In the genomic region with DNA sequence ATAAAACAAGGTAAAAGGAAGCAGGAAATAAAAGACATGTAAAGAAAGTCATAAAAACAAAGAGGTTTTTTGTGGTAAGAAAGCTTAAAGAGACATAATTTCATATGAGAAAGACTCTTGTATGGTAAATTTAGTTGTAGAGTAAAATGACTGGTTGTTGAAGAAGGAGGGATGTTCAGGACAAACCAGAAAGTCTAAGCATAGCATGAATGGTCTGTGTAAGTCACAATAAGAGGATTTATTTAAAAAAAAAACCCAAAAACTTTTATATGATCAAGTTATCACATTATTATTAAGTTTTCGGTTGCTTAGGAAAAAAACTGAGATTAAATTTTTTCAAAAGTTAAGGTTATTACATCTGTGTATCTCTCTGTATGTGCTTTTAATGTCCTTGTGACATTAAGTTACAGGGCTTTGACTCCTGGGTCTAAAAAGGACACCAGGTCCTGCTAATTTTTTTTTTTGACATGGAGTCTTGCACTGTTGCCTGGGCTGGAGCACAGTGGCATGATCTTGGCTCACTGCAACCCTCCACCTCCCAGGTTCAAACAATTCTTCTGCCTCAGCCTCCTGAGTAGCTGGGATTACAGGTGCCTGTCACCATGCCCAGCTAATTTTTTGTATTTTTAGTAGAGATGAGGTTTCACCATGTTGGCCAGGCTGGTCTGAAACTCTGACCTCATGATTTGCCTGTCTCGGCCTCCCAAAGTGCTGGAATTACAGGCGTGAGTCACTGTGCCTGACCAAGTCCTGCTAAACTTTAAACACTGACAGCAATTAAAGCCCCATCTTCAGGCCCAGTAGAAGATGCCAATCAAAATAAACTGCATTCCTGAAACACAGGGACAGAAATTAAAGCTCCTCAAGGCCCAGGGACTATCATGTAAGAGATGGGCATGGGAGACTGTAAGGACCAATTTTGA, we compare ENCODE assay signal across 21 cellular contexts. TPM values are rescaled to one million over a fixed set of nuclear protein-coding genes. Genes with fewer than 3 reads are reported as not detected.
DNase-seq lines count a peak whose midpoint lies in the region; ATAC-seq, FAIRE-seq and TF ChIP-seq lines count a peak whose summit lies in the region.
"Had no signal": no experiment of that assay in that cellular context is flagged by ENCODE, and none has a peak within 500 bp of the region (broad histone marks: within the 10 kb centered on the region; RNA-seq: fewer than 3 reads in every experiment).

No MANE protein-coding gene starts in this region.

- TF ChIP-seq CTCF in type B pancreatic cell (conservative IDR thresholded peaks at IDR 0.05) = no peak

- ATAC-seq in Right ventricle myocardium superior (ENCODE audit: poor library complexity) = no peak
- ATAC-seq: esophagus mucosa had no signal

- H3K4me3 Mint-ChIP-seq in activated naive CD4-positive, alpha-beta T cell treated with anti-CD3 and anti-CD28 coated beads, Interleukin-2, amount 50 U/mL, for 24 hours = no peak overlapping the region
- no peak overlapping the region for H3K4me3 Mint-ChIP-seq in type B pancreatic cell
- H3K4me3 Mint-ChIP-seq: activated CD4-positive, alpha-beta T cell treated with anti-CD3 and anti-CD28 coated beads, Interleukin-2, amount 10 ng/mL, durations not matched to agents 24 days and 14 days had no signal

- H3K4me1 Mint-ChIP-seq in activated naive CD4-positive, alpha-beta T cell treated with anti-CD3 and anti-CD28 coated beads, Interleukin-2, amount 50 U/mL, for 24 hours = peaks cover 30% of the 10 kb centered on the region
- peaks cover 1% of the 10 kb centered on the region for H3K4me1 Mint-ChIP-seq in type B pancreatic cell (ENCODE audit: unreplicated experiment)

- H3K9me3 Mint-ChIP-seq in activated naive CD4-positive, alpha-beta T cell treated with anti-CD3 and anti-CD28 coated beads, Interleukin-2, amount 50 U/mL, for 24 hours = no peaks in the 10 kb centered on the region
- peaks cover under 1% of the 10 kb centered on the region for H3K9me3 Mint-ChIP-seq in type B pancreatic cell
- H3K9me3 Mint-ChIP-seq: activated CD4-positive, alpha-beta T cell treated with anti-CD3 and anti-CD28 coated beads, Interleukin-2, amount 10 ng/mL, durations not matched to agents 24 days and 14 days had no signal

- intact Hi-C loops in Right ventricle myocardium superior (cut with DNase I) = no loop called here

- peak; percentile 20 for FAIRE-seq in urothelium cell line (lab: Jason Lieb, UNC)
- FAIRE-seq: D721Med, islet of Langerhans had no signal

- peaks cover 2% of the 10 kb centered on the region for H3K36me3 Mint-ChIP-seq in activated naive CD4-positive, alpha-beta T cell treated with anti-CD3 and anti-CD28 coated beads, Interleukin-2, amount 50 U/mL, for 24 hours
- H3K36me3 Mint-ChIP-seq in type B pancreatic cell = peaks cover 3% of the 10 kb centered on the region

- H3K27me3 Mint-ChIP-seq in activated naive CD4-positive, alpha-beta T cell treated with anti-CD3 and anti-CD28 coated beads, Interleukin-2, amount 50 U/mL, for 24 hours = no peaks in the 10 kb centered on the region
- no peaks in the 10 kb centered on the region for H3K27me3 Mint-ChIP-seq in type B pancreatic cell
- H3K27me3 Mint-ChIP-seq: activated CD4-positive, alpha-beta T cell treated with anti-CD3 and anti-CD28 coated beads, Interleukin-2, amount 10 ng/mL, durations not matched to agents 24 days and 14 days had no signal

- DNase-seq in activated naive CD4-positive, alpha-beta T cell treated with anti-CD3 and anti-CD28 coated beads, Interleukin-2, amount 50 U/mL, for 16 hours = no peak
- peak; percentile 12 for DNase-seq in amniotic epithelial cell (ENCODE audit: low read depth)
- DNase-seq in iris pigment epithelial cell (ENCODE audit: low read depth) = peak; percentile 43
- no peak for DNase-seq in urothelium cell line (ENCODE audit: low spot score)
- no peak for DNase-seq in type B pancreatic cell (ENCODE audit: extremely low spot score, unreplicated experiment)
- no peak for DNase-seq in retina
- no peak for DNase-seq in Right ventricle myocardium superior
- DNase-seq: 8988T; activated CD4-positive, alpha-beta T cell treated with anti-CD3 and anti-CD28 coated beads, Interleukin-2, amount 10 ng/mL, durations not matched to agents 24 days and 14 days; activated CD8-positive, alpha-beta memory T cell treated with anti-CD3 and anti-CD28 coated beads, Interleukin-2, amount 50 U/mL, for 4 hours; activated effector memory CD4-positive, alpha-beta T cell treated with anti-CD3 and anti-CD28 coated beads, Interleukin-2, amount 50 U/mL, for 16 hours; amniotic stem cell; caudate nucleus; NCI-H1092; NCI-H510A treated with DMSO at 0.1 percent for 48 hours; stimulated activated CD4-positive, alpha-beta T cell treated with anti-CD3 and anti-CD28 coated beads, Interleukin-1b, Interleukin-23, amount 100 ng/mL, for 48 hours; trophoblast cell had no signal

- H3K27ac Mint-ChIP-seq in activated naive CD4-positive, alpha-beta T cell treated with anti-CD3 and anti-CD28 coated beads, Interleukin-2, amount 50 U/mL, for 24 hours = peak overlapping the region; percentile 26
- no peak overlapping the region for H3K27ac Mint-ChIP-seq in type B pancreatic cell
- H3K27ac Mint-ChIP-seq: activated CD4-positive, alpha-beta T cell treated with anti-CD3 and anti-CD28 coated beads, Interleukin-2, amount 10 ng/mL, durations not matched to agents 24 days and 14 days had no signal

RNA-seq across cellular contexts. Expression of gene OXER1, which starts 14.2 kb away (rescaled TPM):
- total RNA-seq in type B pancreatic cell (ENCODE audit: low replicate concordance) (2.3 and 2.8 TPM in 2 replicates), Right ventricle myocardium superior (0.40 TPM)

RNA-seq across cellular contexts. Expression of gene HAAO, which starts 14.2 kb away (rescaled TPM):
- 9.4 and 10.0 TPM in 2 replicates for total RNA-seq in type B pancreatic cell (ENCODE audit: low replicate concordance)
- total RNA-seq in Right ventricle myocardium superior = 2.3 TPM

Comparison
In these comparisons a context has a peak if more than half of its experiments do, and no peak if none do; other contexts are left out.
1. DNase-seq: peak in amniotic epithelial cell (single experiment) and iris pigment epithelial cell (single experiment); none in activated naive CD4-positive, alpha-beta T cell treated with anti-CD3 and anti-CD28 coated beads, Interleukin-2, amount 50 U/mL, for 16 hours (single experiment), urothelium cell line (single experiment), type B pancreatic cell (single experiment), retina (single experiment) and Right ventricle myocardium superior (single experiment).